In genomic region chr17:4812690-4813089, GRCh38 we compare ENCODE assay signal across 31 cellular contexts. TPM values are rescaled to one million over a fixed set of nuclear protein-coding genes. Genes with fewer than 3 reads are reported as not detected.
"Had no signal": no experiment of that assay in that cellular context is flagged by ENCODE, and none has a peak within 500 bp of the region (broad histone marks: within the 10 kb centered on the region; RNA-seq: fewer than 3 reads in every experiment).

No MANE protein-coding gene starts in this region.

- H3K9me3 Mint-ChIP-seq: effector memory CD8-positive, alpha-beta T cell; natural killer cell; stimulated activated effector memory CD8-positive, alpha-beta T cell treated with anti-CD3 and anti-CD28 coated beads, Interleukin-12 subunit alpha, Interleukin-12 subunit beta, amount 100 ng/mL, for 72 hours had no signal

- H3K27ac Mint-ChIP-seq: natural killer cell; stimulated activated effector memory CD8-positive, alpha-beta T cell treated with anti-CD3 and anti-CD28 coated beads, Interleukin-12 subunit alpha, Interleukin-12 subunit beta, amount 100 ng/mL, for 72 hours had no signal

- H3K36me3 Mint-ChIP-seq: natural killer cell had no signal

- DNase-seq: dermis blood vessel endothelial cell; effector memory CD8-positive, alpha-beta T cell; erythroblast; esophagus squamous epithelium; foreskin melanocyte; glutamatergic neuron; kidney; left lung; lower lobe of right lung; natural killer cell; occipital lobe; ovary; retina; stimulated activated CD4-positive, alpha-beta T cell treated with anti-CD3 and anti-CD28 coated beads, Interleukin-2, amount 100 ng/mL, for 24 hours; stimulated activated CD4-positive, alpha-beta T cell treated with anti-CD3 and anti-CD28 coated beads, Interleukin-4, amount 100 ng/mL, for 24 hours; stimulated activated naive CD4-positive, alpha-beta T cell treated with Interleukin-2 at 50 U/mL for 16 hours; stomach; thyroid gland; trophoblast cell had no signal

- ATAC-seq: effector memory CD8-positive, alpha-beta T cell; left lung; lower lobe of right lung; natural killer cell; sciatic nerve; stimulated activated effector memory CD8-positive, alpha-beta T cell treated with anti-CD3 and anti-CD28 coated beads, Interleukin-12 subunit alpha, Interleukin-12 subunit beta, amount 100 ng/mL, for 72 hours had no signal

- H3K27me3 ChIP-seq: esophagus squamous epithelium, hepatocyte, ovary, stomach, thyroid gland had no signal

- FAIRE-seq: endometrium, kidney had no signal

- H3K27ac ChIP-seq: coronary artery, hepatocyte, left lung, lower lobe of right lung, ovary, stomach, thyroid gland had no signal

- H3K27me3 Mint-ChIP-seq: effector memory CD8-positive, alpha-beta T cell had no signal

- H3K4me3 ChIP-seq: coronary artery, esophagus squamous epithelium, hepatocyte, left lung, lower lobe of right lung, ovary, stomach, thyroid gland had no signal

- H3K9me3 ChIP-seq: esophagus squamous epithelium, left lung, lower lobe of right lung, ovary, stomach, thyroid gland had no signal

- H3K36me3 ChIP-seq: ovary had no signal

- H3K4me3 Mint-ChIP-seq: effector memory CD8-positive, alpha-beta T cell; natural killer cell; stimulated activated effector memory CD8-positive, alpha-beta T cell treated with anti-CD3 and anti-CD28 coated beads, Interleukin-12 subunit alpha, Interleukin-12 subunit beta, amount 100 ng/mL, for 72 hours had no signal

RNA-seq across cellular contexts. Expression of gene GLTPD2, which starts 23.9 kb away (rescaled TPM):
- total RNA-seq: dermis blood vessel endothelial cell, left lung, lower lobe of right lung, mesenteric fat pad, mononuclear cell, natural killer cell, occipital lobe, ovary, pulmonary artery endothelial cell, sciatic nerve, skeletal muscle tissue, stomach, subcutaneous adipose tissue, temporal lobe, thyroid gland, ureter had no signal
